In genomic region chr22:40177738-40178416, GRCh38 we compare ENCODE assay signal across 8 cellular contexts. TPM values are rescaled to one million over a fixed set of nuclear protein-coding genes. Genes with fewer than 3 reads are reported as not detected.
A peak's percentile ranks its signal among the peaks of the same experiment; 100 is the strongest.
DNase-seq lines count a peak whose midpoint lies in the region; ATAC-seq and TF ChIP-seq lines count a peak whose summit lies in the region.

TNRC6B (plus strand) TSS chr22:40177925; CDS start chr22:40178136, 211 bp downstream.

- H3K9me3 ChIP-seq in SU-DHL-6 (ENCODE audit: insufficient read depth, low read length) (no peaks in the 10 kb centered on the region), heart right ventricle (no peaks in the 10 kb centered on the region)

- H3K27ac ChIP-seq in SU-DHL-6 (ENCODE audit: low read depth, low read length), result peak within 1 kb of the TSS; percentile 95
- H3K27ac ChIP-seq in heart right ventricle, result peak within 1 kb of the TSS; percentile 18 to 93 (median 83)
- peak within 1 kb of the TSS; percentile 51 for H3K27ac ChIP-seq in urinary bladder (ENCODE audit: low read depth)

- H2AFZ ChIP-seq in SU-DHL-6 (ENCODE audit: low read depth, low read length, severe bottlenecking), result peak within 1 kb of the TSS; percentile 35

- ATAC-seq in HG02759 (IDR thresholded peaks at IDR 0.05; ENCODE audit: unreplicated experiment) (peak; percentile 97), heart right ventricle (peak; percentile 96 to 99 (median 98))

- H4K20me1 ChIP-seq in SU-DHL-6 (ENCODE audit: low read depth, low read length), result no peaks in the 10 kb centered on the region

- peaks cover 50% of the 10 kb centered on the region for H3K79me2 ChIP-seq in SU-DHL-6 (ENCODE audit: insufficient read depth, low read length)

- no peak for TF ChIP-seq CTCF in GM12875 (IDR thresholded peaks at IDR 0.05; ENCODE audit: borderline replicate concordance, insufficient read depth, low read depth, low read length)
- TF ChIP-seq CTCF in SU-DHL-6 (IDR thresholded peaks at IDR 0.05; ENCODE audit: insufficient read depth, low read length, poor library complexity, severe bottlenecking), result no peak
- TF ChIP-seq CTCF in heart right ventricle (IDR thresholded peaks at IDR 0.05), result no peak

- peak; percentile 71 to 96 (median 86) for DNase-seq in NCI-H1417 (lab: John Stamatoyannopoulos, UW)
- DNase-seq in amniotic epithelial cell (ENCODE audit: low read depth), result peak; percentile 99
- DNase-seq in heart right ventricle, result peak in 1 of 2 donors; percentile 90
- peak; percentile 100 for DNase-seq in pons (ENCODE audit: low spot score)

- peaks cover 26% of the 10 kb centered on the region for H3F3A ChIP-seq in SU-DHL-6 (ENCODE audit: insufficient read depth)

- H3K27me3 ChIP-seq in SU-DHL-6 (ENCODE audit: low read length) (no peaks in the 10 kb centered on the region), heart right ventricle (no peaks in the 10 kb centered on the region)

- H3K4me1 ChIP-seq in heart right ventricle (peaks cover 10 to 69% (median 63%) of the 10 kb centered on the region in 9 donors), urinary bladder (ENCODE audit: insufficient read depth) (peaks cover 2% of the 10 kb centered on the region)

- intact Hi-C loops in heart right ventricle (cut with DNase I), result loop anchor here in 4 of 10 donors (2.0 to 5.0 kb wide), 3 partner anchors 95 to 136 kb away; no protein-coding TSS in a partner anchor

- peak within 1 kb of the TSS; percentile 83 for H3K4me2 ChIP-seq in SU-DHL-6 (ENCODE audit: low read depth, low read length, poor library complexity, severe bottlenecking)

- H3K36me3 ChIP-seq in SU-DHL-6 (ENCODE audit: low read length) (no peaks in the 10 kb centered on the region), heart right ventricle (no peaks in the 10 kb centered on the region), urinary bladder (ENCODE audit: insufficient read depth) (no peaks in the 10 kb centered on the region)

- H3K4me3 ChIP-seq in GM12875 (ENCODE audit: low read depth, low read length), result peak within 1 kb of the TSS; percentile 66
- peak within 1 kb of the TSS; percentile 95 for H3K4me3 ChIP-seq in SU-DHL-6 (ENCODE audit: insufficient read depth, low read length, poor library complexity, severe bottlenecking)
- peak within 1 kb of the TSS; percentile 34 to 86 (median 66) for H3K4me3 ChIP-seq in heart right ventricle
- peak within 1 kb of the TSS; percentile 65 for H3K4me3 ChIP-seq in urinary bladder (ENCODE audit: low read depth, low read length)

- 1% methylated on average over 10 of the region's 10 CpGs for WGBS in heart right ventricle, 2 donors
- under 1% methylated on average over 10 of the region's 10 CpGs for WGBS in urinary bladder

- H3K9me2 ChIP-seq in SU-DHL-6 (replicated peaks; ENCODE audit: insufficient read depth, low read length), result no peaks in the 10 kb centered on the region

- peak within 1 kb of the TSS; percentile 89 for H3K9ac ChIP-seq in SU-DHL-6 (ENCODE audit: low read length)

RNA-seq across cellular contexts. Expression of gene TNRC6B, which starts in this region (rescaled TPM):
- total RNA-seq in heart right ventricle (10 to 100 TPM; 36.3 to 62.5 (median 56.0) TPM), urinary bladder (60.4 TPM)
- polyA plus RNA-seq in heart right ventricle (10 to 100 TPM in 1 of 2 donors, 1 to 10 TPM in 1; 1.7 to 21.6 TPM), urinary bladder (4.7 TPM)
